ENCODE assay signal across 8 cellular contexts in the genomic region with DNA sequence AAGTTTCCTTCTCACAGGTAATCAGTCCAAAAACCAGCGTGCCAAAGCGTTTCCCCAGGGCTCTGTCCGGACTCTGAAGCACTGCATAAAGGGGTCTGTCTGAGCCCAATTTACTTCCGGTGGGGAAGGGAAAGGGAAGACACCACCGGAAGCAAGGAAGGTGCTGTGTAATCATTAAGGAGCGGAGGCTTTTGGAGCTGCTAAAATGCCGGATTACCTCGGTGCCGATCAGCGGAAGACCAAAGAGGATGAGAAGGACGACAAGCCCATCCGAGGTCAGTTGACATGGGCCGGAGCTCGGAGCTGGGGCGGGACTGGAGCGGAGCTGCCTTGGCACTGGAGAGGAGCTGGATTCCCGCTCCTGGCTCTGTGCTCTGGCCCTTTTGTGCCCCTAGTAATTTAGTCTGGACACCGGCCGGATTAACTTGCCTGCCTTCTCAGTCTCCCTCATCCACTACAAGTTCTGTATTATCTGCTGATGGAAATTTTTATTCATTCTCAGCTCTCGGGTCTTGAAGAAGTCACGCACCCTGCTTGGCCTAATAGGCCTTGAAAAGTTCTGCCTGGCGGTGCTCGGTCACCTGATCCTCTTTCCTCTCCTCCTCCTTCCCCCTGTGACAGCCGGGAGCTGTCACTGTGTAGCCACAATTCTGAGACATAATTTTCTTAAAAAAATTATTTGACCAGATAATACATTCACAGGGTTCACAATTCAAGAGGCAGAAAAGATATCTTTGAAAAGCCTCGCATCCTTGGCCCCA. TPM values are rescaled to one million over a fixed set of nuclear protein-coding genes. Genes with fewer than 3 reads are reported as not detected.
DNase-seq lines count a peak whose midpoint lies in the region; ATAC-seq and TF ChIP-seq lines count a peak whose summit lies in the region.

Gene PSMC2 (plus strand): TSS at position 137 of the 761 bp plus-strand sequence. CDS start 69 bp downstream, at position 206.

- H3K9ac ChIP-seq in BLaER1 treated with 17β-estradiol and CSF1 and Interleukin-3, amounts not matched to agents 10 nM and 100 nM = peak within 1 kb of the TSS; percentile 89 to 98 (median 94)
- H3K9ac ChIP-seq in colonic mucosa (ENCODE audit: low read depth in 2 of 2, low read length in 2 of 2) = peak within 1 kb of the TSS; percentile 74 to 93

- ATAC-seq in GM19351 (IDR thresholded peaks at IDR 0.05; ENCODE audit: unreplicated experiment) = peak; percentile 66
- ATAC-seq in HG03520 (IDR thresholded peaks at IDR 0.05; ENCODE audit: unreplicated experiment) = peak; percentile 75
- ATAC-seq in left colon = peak; percentile 70

- peaks cover 17 to 41% (median 29%) of the 10 kb centered on the region in 11 experiments for H3K36me3 ChIP-seq in BLaER1 treated with 17β-estradiol and CSF1 and Interleukin-3, amounts not matched to agents 10 nM and 100 nM
- H3K36me3 ChIP-seq in colonic mucosa = no peaks in the 10 kb centered on the region

- peak within 1 kb of the TSS; percentile 80 to 100 (median 88) for H3K4me3 ChIP-seq in BLaER1 treated with 17β-estradiol and CSF1 and Interleukin-3, amounts not matched to agents 10 nM and 100 nM
- H3K4me3 ChIP-seq in colonic mucosa = peak within 1 kb of the TSS; percentile 97

- peaks cover 28 to 64% (median 51%) of the 10 kb centered on the region in 11 experiments; a peak in 20 of 22 replicates for H4K20me1 ChIP-seq in BLaER1 treated with 17β-estradiol and CSF1 and Interleukin-3, amounts not matched to agents 10 nM and 100 nM

- intact Hi-C loops in activated CD4-positive, alpha-beta T cell treated with anti-CD3 and anti-CD28 coated beads, Interleukin-2, amount 10 ng/mL, durations not matched to agents 24 days and 14 days (cut with micrococcal nuclease) = loop anchor here (1.0 to 10.0 kb wide), 4 partner anchors 198 to 1667 kb away; partner anchors contain the start of genes ARMC10, FBXL13, KMT2E and NAPEPLD
- intact Hi-C loops in colonic mucosa (cut with DNase I) (no loop called here), left colon (cut with DNase I, micrococcal nuclease) (no loop called here)

- no peaks in the 10 kb centered on the region for H3K27me3 ChIP-seq in BLaER1 treated with 17β-estradiol and CSF1 and Interleukin-3, amounts not matched to agents 10 nM and 100 nM
- H3K27me3 ChIP-seq in colonic mucosa = no peaks in the 10 kb centered on the region

- H3K27me3 Mint-ChIP-seq in activated CD4-positive, alpha-beta T cell treated with anti-CD3 and anti-CD28 coated beads, Interleukin-2, amount 10 ng/mL, durations not matched to agents 24 days and 14 days = no peaks in the 10 kb centered on the region

- no peaks in the 10 kb centered on the region for H3K9me3 Mint-ChIP-seq in activated CD4-positive, alpha-beta T cell treated with anti-CD3 and anti-CD28 coated beads, Interleukin-2, amount 10 ng/mL, durations not matched to agents 24 days and 14 days

- peak within 1 kb of the TSS; percentile 86 to 96 (median 90) for H3K27ac ChIP-seq in BLaER1 treated with 17β-estradiol and CSF1 and Interleukin-3, amounts not matched to agents 10 nM and 100 nM
- H3K27ac ChIP-seq in colonic mucosa = peak within 1 kb of the TSS; percentile 88

- H3K36me3 Mint-ChIP-seq in activated CD4-positive, alpha-beta T cell treated with anti-CD3 and anti-CD28 coated beads, Interleukin-2, amount 10 ng/mL, durations not matched to agents 24 days and 14 days (ENCODE audit: low read depth) = peaks cover 36% of the 10 kb centered on the region

- DNase-seq in NCI-H526 treated with DMSO at 0.1 percent for 48 hours (lab: John Stamatoyannopoulos, UW) (peak; percentile 92), colonic mucosa (peak; percentile 86), left colon (peak; percentile 69 to 70)
- DNase-seq in activated CD4-positive, alpha-beta T cell treated with anti-CD3 and anti-CD28 coated beads, Interleukin-2, amount 10 ng/mL, durations not matched to agents 24 days and 14 days = peak; percentile 96
- DNase-seq in stimulated activated CD4-positive, alpha-beta T cell treated with anti-CD3 and anti-CD28 coated beads, Interleukin-1b, Interleukin-23, amount 100 ng/mL, for 4 hours (ENCODE audit: low read depth in 2 of 2) = peak; percentile 48 to 69

- H3K4me1 Mint-ChIP-seq in activated CD4-positive, alpha-beta T cell treated with anti-CD3 and anti-CD28 coated beads, Interleukin-2, amount 10 ng/mL, durations not matched to agents 24 days and 14 days = peaks cover 46% of the 10 kb centered on the region

- no peaks in the 10 kb centered on the region for H3K9me3 ChIP-seq in BLaER1 treated with 17β-estradiol and CSF1 and Interleukin-3, amounts not matched to agents 10 nM and 100 nM (replicated peaks in 1 of 11)
- no peaks in the 10 kb centered on the region for H3K9me3 ChIP-seq in colonic mucosa

- H3K27ac Mint-ChIP-seq in activated CD4-positive, alpha-beta T cell treated with anti-CD3 and anti-CD28 coated beads, Interleukin-2, amount 10 ng/mL, durations not matched to agents 24 days and 14 days = peak within 1 kb of the TSS; percentile 96

- H3K4me1 ChIP-seq in BLaER1 treated with 17β-estradiol and CSF1 and Interleukin-3, amounts not matched to agents 10 nM and 100 nM = peaks cover 47 to 69% (median 55%) of the 10 kb centered on the region in 10 experiments
- peaks cover 7% of the 10 kb centered on the region for H3K4me1 ChIP-seq in colonic mucosa

- H3K4me2 ChIP-seq in BLaER1 treated with 17β-estradiol and CSF1 and Interleukin-3, amounts not matched to agents 10 nM and 100 nM = peak within 1 kb of the TSS; percentile 90 to 98 (median 94)

- peak within 1 kb of the TSS; percentile 97 for H3K4me3 Mint-ChIP-seq in activated CD4-positive, alpha-beta T cell treated with anti-CD3 and anti-CD28 coated beads, Interleukin-2, amount 10 ng/mL, durations not matched to agents 24 days and 14 days

- TF ChIP-seq CTCF in colonic mucosa (IDR thresholded peaks at IDR 0.05) = no peak

RNA-seq across cellular contexts. Expression of gene PSMC2, which starts in this region (rescaled TPM):
- total RNA-seq in activated CD4-positive, alpha-beta T cell treated with anti-CD3 and anti-CD28 coated beads, Interleukin-2, amount 10 ng/mL, durations not matched to agents 24 days and 14 days = 227 and 229 TPM in 2 replicates
- total RNA-seq in colonic mucosa = 100 to 1,000 TPM in 1 of 2 donors, 10 to 100 TPM in 1; 75.6 to 109 TPM
- total RNA-seq in left colon = 10 to 100 TPM; 64.6 to 70.2 TPM

Comparison
In these comparisons a context has a peak if more than half of its experiments do, and no peak if none do; other contexts are left out.
1. Peak in every context shown above with its lines: DNase-seq, ATAC-seq, H3K4me3 ChIP-seq and H3K27ac ChIP-seq.